32 cellular contexts compared by ENCODE assay signal in genomic region chr2:135094508-135094907, GRCh38. TPM values are rescaled to one million over a fixed set of nuclear protein-coding genes. Genes with fewer than 3 reads are reported as not detected.
"Had no signal": no experiment of that assay in that cellular context is flagged by ENCODE, and none has a peak within 500 bp of the region (broad histone marks: within the 10 kb centered on the region; RNA-seq: fewer than 3 reads in every experiment).

No MANE protein-coding gene starts in this region.

- H3K36me3 ChIP-seq: adrenal gland had no signal

- H3K4me3 Mint-ChIP-seq: activated CD4-positive, alpha-beta T cell treated with anti-CD3 and anti-CD28 coated beads for 36 hours; activated CD4-positive, alpha-beta T cell treated with anti-CD3 and anti-CD28 coated beads, Interleukin-2, amount 10 ng/mL, durations not matched to agents 7 days and 5 days; activated CD8-positive, alpha-beta T cell treated with anti-CD3 and anti-CD28 coated beads, Interleukin-2, amount 10 ng/mL, durations not matched to agents 7 days and 5 days; activated naive CD8-positive, alpha-beta T cell treated with anti-CD3 and anti-CD28 coated beads, Interleukin-2, amount 10 ng/mL, durations not matched to agents 7 days and 5 days; activated T-cell treated with anti-CD3 and anti-CD28 coated beads, Interleukin-2, amount 50 U/mL, for 4 hours; T-helper 1 cell treated with Interleukin-12 subunit alpha and Interleukin-12 subunit beta and Interleukin-4 antibody, amounts not matched to agents 30 μg/mL and 1 μg/mL, for 36 hours; T-helper 2 cell treated with Interferon-gamma antibody and Interleukin-4, amounts not matched to agents 5 μg/mL and 100 μg/mL, for 36 hours; WTC11 had no signal

- H3K4me1 ChIP-seq: adrenal gland, breast epithelium, SJSA1 had no signal

- H3K27me3 Mint-ChIP-seq: activated CD4-positive, alpha-beta T cell treated with anti-CD3 and anti-CD28 coated beads for 36 hours; activated CD4-positive, alpha-beta T cell treated with anti-CD3 and anti-CD28 coated beads, Interleukin-2, amount 10 ng/mL, durations not matched to agents 7 days and 5 days; activated naive CD8-positive, alpha-beta T cell treated with anti-CD3 and anti-CD28 coated beads, Interleukin-2, amount 10 ng/mL, durations not matched to agents 7 days and 5 days had no signal

- DNase-seq: activated CD4-positive, alpha-beta T cell treated with anti-CD3 and anti-CD28 coated beads for 36 hours; activated CD4-positive, alpha-beta T cell treated with anti-CD3 and anti-CD28 coated beads, Interleukin-2, amount 10 ng/mL, durations not matched to agents 7 days and 5 days; activated CD4-positive, alpha-beta T cell treated with anti-CD3 and anti-CD28 coated beads, Interleukin-2, amount 50 U/mL, for 48 hours; activated CD8-positive, alpha-beta T cell treated with anti-CD3 and anti-CD28 coated beads, Interleukin-2, amount 10 ng/mL, durations not matched to agents 7 days and 5 days; activated effector memory CD4-positive, alpha-beta T cell treated with Interleukin-2 at 50 U/mL for 16 hours; activated naive CD4-positive, alpha-beta T cell; activated naive CD4-positive, alpha-beta T cell treated with anti-CD3 and anti-CD28 coated beads, Interleukin-2, amount 50 U/mL, for 16 hours; activated naive CD8-positive, alpha-beta T cell treated with anti-CD3 and anti-CD28 coated beads, Interleukin-2, amount 10 ng/mL, durations not matched to agents 7 days and 5 days; activated T-cell treated with anti-CD3 and anti-CD28 coated beads, Interleukin-2, amount 50 U/mL, for 4 hours; adrenal gland; body of pancreas; Kasumi-1; KG1; MG63; NCI-H1048; NCI-H1436; NCI-H1694; NCI-H1930; NCI-H226; NCI-H446 treated with DMSO at 0.1 percent for 48 hours; RPMI8226; SHP77 treated with DMSO at 0.1 percent for 48 hours; SK-N-SH had no signal

- ATAC-seq: activated CD4-positive, alpha-beta T cell treated with anti-CD3 and anti-CD28 coated beads for 36 hours; activated CD4-positive, CD25-positive, alpha-beta regulatory T cell treated with anti-CD3 and anti-CD28 coated beads, Interleukin-2, amount 50 U/mL, for 24 hours; activated CD8-positive, alpha-beta T cell treated with anti-CD3 and anti-CD28 coated beads, Interleukin-2, amount 10 ng/mL, durations not matched to agents 7 days and 5 days; activated T-cell treated with anti-CD3 and anti-CD28 coated beads, Interleukin-2, amount 50 U/mL, for 4 hours; body of pancreas; Panc1; WTC11 had no signal

- H3K27me3 ChIP-seq: adrenal gland, body of pancreas, breast epithelium, MG63, SJSA1 had no signal

- H3K4me1 Mint-ChIP-seq: WTC11 had no signal

- H3K27ac Mint-ChIP-seq: activated CD4-positive, alpha-beta T cell treated with anti-CD3 and anti-CD28 coated beads for 36 hours; activated CD4-positive, alpha-beta T cell treated with anti-CD3 and anti-CD28 coated beads, Interleukin-2, amount 10 ng/mL, durations not matched to agents 7 days and 5 days; activated CD8-positive, alpha-beta T cell treated with anti-CD3 and anti-CD28 coated beads, Interleukin-2, amount 10 ng/mL, durations not matched to agents 7 days and 5 days; activated naive CD8-positive, alpha-beta T cell treated with anti-CD3 and anti-CD28 coated beads, Interleukin-2, amount 10 ng/mL, durations not matched to agents 7 days and 5 days; T-helper 1 cell treated with Interleukin-12 subunit alpha and Interleukin-12 subunit beta and Interleukin-4 antibody, amounts not matched to agents 30 μg/mL and 1 μg/mL, for 36 hours; T-helper 2 cell treated with Interferon-gamma antibody and Interleukin-4, amounts not matched to agents 5 μg/mL and 100 μg/mL, for 36 hours; WTC11 had no signal

- H3K9me3 ChIP-seq: adrenal gland, body of pancreas, MG63, SJSA1, SK-N-SH had no signal

- H3K9ac ChIP-seq: SK-N-SH had no signal

- H3K9me3 Mint-ChIP-seq: activated naive CD8-positive, alpha-beta T cell treated with anti-CD3 and anti-CD28 coated beads, Interleukin-2, amount 10 ng/mL, durations not matched to agents 7 days and 5 days; activated T-cell treated with anti-CD3 and anti-CD28 coated beads, Interleukin-2, amount 50 U/mL, for 4 hours had no signal

- H3K4me3 ChIP-seq: adrenal gland, body of pancreas, breast epithelium, MG63, SJSA1 had no signal

RNA-seq across cellular contexts. Expression of gene MAP3K19, which starts 47.3 kb away (rescaled TPM):
- total RNA-seq: activated CD4-positive, alpha-beta T cell treated with anti-CD3 and anti-CD28 coated beads for 36 hours; activated CD4-positive, alpha-beta T cell treated with anti-CD3 and anti-CD28 coated beads, Interleukin-2, amount 10 ng/mL, durations not matched to agents 7 days and 5 days; activated CD8-positive, alpha-beta T cell treated with anti-CD3 and anti-CD28 coated beads, Interleukin-2, amount 10 ng/mL, durations not matched to agents 7 days and 5 days; activated naive CD8-positive, alpha-beta T cell treated with anti-CD3 and anti-CD28 coated beads, Interleukin-2, amount 10 ng/mL, durations not matched to agents 7 days and 5 days; activated T-cell treated with anti-CD3 and anti-CD28 coated beads, Interleukin-2, amount 50 U/mL, for 4 hours; adrenal gland; astrocyte; body of pancreas; breast epithelium; cardiac septum; WTC11 had no signal
